In genomic region chr19:18646535-18647370, GRCh38 we compare ENCODE assay signal across 24 cellular contexts. TPM values are rescaled to one million over a fixed set of nuclear protein-coding genes. Genes with fewer than 3 reads are reported as not detected.
DNase-seq lines count a peak whose midpoint lies in the region; ATAC-seq, FAIRE-seq and TF ChIP-seq lines count a peak whose summit lies in the region.
"Had no signal": no experiment of that assay in that cellular context is flagged by ENCODE, and none has a peak within 500 bp of the region (broad histone marks: within the 10 kb centered on the region; RNA-seq: fewer than 3 reads in every experiment).

No MANE protein-coding gene starts in this region.

- no peak overlapping the region for H3K27ac Mint-ChIP-seq in T-helper 17 cell
- peak overlapping the region; percentile 61 for H3K27ac Mint-ChIP-seq in stimulated activated effector memory CD8-positive, alpha-beta T cell treated with anti-CD3 and anti-CD28 coated beads, Interleukin-12 subunit alpha, Interleukin-12 subunit beta, amount 100 ng/mL, for 72 hours
- H3K27ac Mint-ChIP-seq: activated CD8-positive, alpha-beta T cell treated with anti-CD3 and anti-CD28 coated beads, Interleukin-2, amount 10 ng/mL, durations not matched to agents 7 days and 5 days; activated naive CD4-positive, alpha-beta T cell treated with anti-CD3 and anti-CD28 coated beads, Interleukin-2, amount 50 U/mL, for 24 hours; GM23338 had no signal

- peaks cover 18% of the 10 kb centered on the region for H3K4me1 Mint-ChIP-seq in T-helper 17 cell
- peaks cover 29% of the 10 kb centered on the region for H3K4me1 Mint-ChIP-seq in stimulated activated effector memory CD8-positive, alpha-beta T cell treated with anti-CD3 and anti-CD28 coated beads, Interleukin-12 subunit alpha, Interleukin-12 subunit beta, amount 100 ng/mL, for 72 hours

- no peaks in the 10 kb centered on the region for H3K36me3 Mint-ChIP-seq in T-helper 17 cell (ENCODE audit: low read depth)
- no peaks in the 10 kb centered on the region for H3K36me3 Mint-ChIP-seq in stimulated activated effector memory CD8-positive, alpha-beta T cell treated with anti-CD3 and anti-CD28 coated beads, Interleukin-12 subunit alpha, Interleukin-12 subunit beta, amount 100 ng/mL, for 72 hours
- H3K36me3 Mint-ChIP-seq: activated naive CD4-positive, alpha-beta T cell treated with anti-CD3 and anti-CD28 coated beads, Interleukin-2, amount 50 U/mL, for 24 hours had no signal

- peak overlapping the region; percentile 57 to 61 for H3K27ac ChIP-seq in kidney (ENCODE audit: low read depth in 2 of 2, low read length in 2 of 2)
- H3K27ac ChIP-seq: foreskin keratinocyte, KMS-11 had no signal

- H3K9me3 Mint-ChIP-seq in stimulated activated effector memory CD8-positive, alpha-beta T cell treated with anti-CD3 and anti-CD28 coated beads, Interleukin-12 subunit alpha, Interleukin-12 subunit beta, amount 100 ng/mL, for 72 hours, result no peaks in the 10 kb centered on the region
- H3K9me3 Mint-ChIP-seq: activated naive CD4-positive, alpha-beta T cell treated with anti-CD3 and anti-CD28 coated beads, Interleukin-2, amount 50 U/mL, for 24 hours; GM23338; naive thymus-derived CD8-positive, alpha-beta T cell had no signal

- no peaks in the 10 kb centered on the region for H3K36me3 ChIP-seq in kidney (ENCODE audit: control insufficient read depth in 1 of 2, insufficient read depth in 2 of 2, low read length in 2 of 2)
- H3K36me3 ChIP-seq: tibial nerve had no signal

- H3K9me3 ChIP-seq in T-helper 17 cell (ENCODE audit: control insufficient read depth, low read length, poor library complexity, severe bottlenecking) (no peaks in the 10 kb centered on the region), kidney (ENCODE audit: control insufficient read depth in 1 of 2, low read length in 2 of 2) (no peaks in the 10 kb centered on the region)
- H3K9me3 ChIP-seq: tibial nerve had no signal

- no peak for TF ChIP-seq CTCF in kidney (IDR thresholded peaks at IDR 0.05; ENCODE audit: borderline replicate concordance, extremely low read depth, insufficient read depth)

- FAIRE-seq in kidney (lab: Jason Lieb, UNC), result no peak
- FAIRE-seq: GM18507, keratinocyte had no signal

- intact Hi-C loops in kidney (cut with DNase I), result no loop called here

- H3K9ac ChIP-seq in kidney (ENCODE audit: low read length in 2 of 2), result peak overlapping the region in 1 of 2 donors; percentile 46
- H3K9ac ChIP-seq: KMS-11 had no signal

- H3K4me3 ChIP-seq in kidney (ENCODE audit: low read length in 2 of 2), result no peak overlapping the region
- H3K4me3 ChIP-seq: GM23338, tibial nerve had no signal

- peak; percentile 74 for DNase-seq in NCI-H1436 (lab: John Stamatoyannopoulos, UW)
- no peak for DNase-seq in T-helper 17 cell
- DNase-seq in kidney, result peak; percentile 75
- DNase-seq in stimulated activated effector memory CD8-positive, alpha-beta T cell treated with anti-CD3 and anti-CD28 coated beads, Interleukin-12 subunit alpha, Interleukin-12 subunit beta, amount 100 ng/mL, for 72 hours (ENCODE audit: low spot score in 2 of 2), result no peak
- DNase-seq in NCI-H1930 (lab: John Stamatoyannopoulos, UW), result no peak
- no peak for DNase-seq in activated gamma-delta T cell treated with Interleukin-2 at 50 U/mL for 16 hours
- DNase-seq: activated CD8-positive, alpha-beta T cell treated with anti-CD3 and anti-CD28 coated beads, Interleukin-2, amount 10 ng/mL, durations not matched to agents 7 days and 5 days; activated T-cell treated with anti-CD3 and anti-CD28 coated beads, Interleukin-2, amount 50 U/mL, for 48 hours; AML-193; cortex of kidney; foreskin keratinocyte; mesendoderm; naive thymus-derived CD8-positive, alpha-beta T cell; NCI-H446; RPMI8226; T-helper 9 cell had no signal

- peaks cover 40 to 43% of the 10 kb centered on the region in 2 donors for H3K4me1 ChIP-seq in kidney (ENCODE audit: control insufficient read depth in 1 of 2, insufficient read depth in 1 of 2, low read depth in 1 of 2, low read length in 2 of 2)
- H3K4me1 ChIP-seq: foreskin keratinocyte had no signal

- H3K4me3 Mint-ChIP-seq in T-helper 17 cell, result peak overlapping the region; percentile 36
- no peak overlapping the region for H3K4me3 Mint-ChIP-seq in stimulated activated effector memory CD8-positive, alpha-beta T cell treated with anti-CD3 and anti-CD28 coated beads, Interleukin-12 subunit alpha, Interleukin-12 subunit beta, amount 100 ng/mL, for 72 hours
- H3K4me3 Mint-ChIP-seq: activated CD8-positive, alpha-beta T cell treated with anti-CD3 and anti-CD28 coated beads, Interleukin-2, amount 10 ng/mL, durations not matched to agents 7 days and 5 days; activated naive CD4-positive, alpha-beta T cell treated with anti-CD3 and anti-CD28 coated beads, Interleukin-2, amount 50 U/mL, for 24 hours; GM23338; naive thymus-derived CD8-positive, alpha-beta T cell had no signal

- ATAC-seq in T-helper 17 cell, result no peak
- no peak for ATAC-seq in stimulated activated effector memory CD8-positive, alpha-beta T cell treated with anti-CD3 and anti-CD28 coated beads, Interleukin-12 subunit alpha, Interleukin-12 subunit beta, amount 100 ng/mL, for 72 hours
- no peak for ATAC-seq in GM21529 (IDR thresholded peaks at IDR 0.05; ENCODE audit: unreplicated experiment)
- ATAC-seq: activated CD8-positive, alpha-beta T cell treated with anti-CD3 and anti-CD28 coated beads, Interleukin-2, amount 10 ng/mL, durations not matched to agents 7 days and 5 days; foreskin keratinocyte; GM23338; naive thymus-derived CD8-positive, alpha-beta T cell; SK-N-SH treated with all-trans-retinoic acid at 6 μM for 48 hours had no signal

- H3K27me3 Mint-ChIP-seq in T-helper 17 cell, result no peaks in the 10 kb centered on the region
- H3K27me3 Mint-ChIP-seq: activated naive CD4-positive, alpha-beta T cell treated with anti-CD3 and anti-CD28 coated beads, Interleukin-2, amount 50 U/mL, for 24 hours; naive thymus-derived CD8-positive, alpha-beta T cell had no signal

RNA-seq across cellular contexts. Expression of gene KLHL26, which starts 9.9 kb away (rescaled TPM):
- total RNA-seq in T-helper 17 cell (10 to 100 TPM; 13.0 to 17.9 TPM), kidney (16.1 TPM)
- polyA plus RNA-seq in kidney (ENCODE audit: insufficient read depth, low read depth, low replicate concordance), result 5.6 TPM

RNA-seq across cellular contexts. Expression of gene TMEM59L, which starts 34.1 kb away (rescaled TPM):
- total RNA-seq in T-helper 17 cell (under 1 TPM in 1 of 2 donors, not detected in 1; 0.29 TPM), kidney (5.9 TPM)
- polyA plus RNA-seq in kidney (ENCODE audit: insufficient read depth, low read depth, low replicate concordance), result 1.5 TPM
- total RNA-seq: activated CD8-positive, alpha-beta T cell treated with anti-CD3 and anti-CD28 coated beads, Interleukin-2, amount 10 ng/mL, durations not matched to agents 7 days and 5 days; foreskin keratinocyte; naive thymus-derived CD8-positive, alpha-beta T cell had no signal
- polyA plus RNA-seq: foreskin keratinocyte, keratinocyte had no signal

RNA-seq across cellular contexts. Expression of gene CRTC1, which starts 36.7 kb away (rescaled TPM):
- total RNA-seq in T-helper 17 cell (10 to 100 TPM; 14.4 to 15.3 TPM), kidney (26.8 TPM)
- 10.9 TPM for polyA plus RNA-seq in kidney (ENCODE audit: insufficient read depth, low read depth, low replicate concordance)

RNA-seq across cellular contexts. Expression of gene CRLF1, which starts 40.2 kb away (rescaled TPM):
- total RNA-seq in T-helper 17 cell, result not detected
- 28.9 TPM for total RNA-seq in kidney
- 6.6 TPM for polyA plus RNA-seq in kidney (ENCODE audit: insufficient read depth, low read depth, low replicate concordance)
- total RNA-seq: activated CD8-positive, alpha-beta T cell treated with anti-CD3 and anti-CD28 coated beads, Interleukin-2, amount 10 ng/mL, durations not matched to agents 7 days and 5 days; naive thymus-derived CD8-positive, alpha-beta T cell had no signal

RNA-seq across cellular contexts. Expression of gene REX1BD, which starts 58.2 kb away (rescaled TPM):
- total RNA-seq in T-helper 17 cell (10 to 100 TPM; 89.1 to 97.1 TPM), kidney (56.9 TPM)
- polyA plus RNA-seq in kidney (ENCODE audit: insufficient read depth, low read depth, low replicate concordance), result 104 TPM

Comparison
In these comparisons a context has a peak if more than half of its experiments do, and no peak if none do; other contexts are left out.
1. DNase-seq: peak in NCI-H1436 (single experiment) and kidney (single experiment); none in T-helper 17 cell (0 of 3), stimulated activated effector memory CD8-positive, alpha-beta T cell treated with anti-CD3 and anti-CD28 coated beads, Interleukin-12 subunit alpha, Interleukin-12 subunit beta, amount 100 ng/mL, for 72 hours (0 of 2), NCI-H1930 (0 of 2) and activated gamma-delta T cell treated with Interleukin-2 at 50 U/mL for 16 hours (single experiment).